ENCODE assay signal across 17 cellular contexts in the genomic region with DNA sequence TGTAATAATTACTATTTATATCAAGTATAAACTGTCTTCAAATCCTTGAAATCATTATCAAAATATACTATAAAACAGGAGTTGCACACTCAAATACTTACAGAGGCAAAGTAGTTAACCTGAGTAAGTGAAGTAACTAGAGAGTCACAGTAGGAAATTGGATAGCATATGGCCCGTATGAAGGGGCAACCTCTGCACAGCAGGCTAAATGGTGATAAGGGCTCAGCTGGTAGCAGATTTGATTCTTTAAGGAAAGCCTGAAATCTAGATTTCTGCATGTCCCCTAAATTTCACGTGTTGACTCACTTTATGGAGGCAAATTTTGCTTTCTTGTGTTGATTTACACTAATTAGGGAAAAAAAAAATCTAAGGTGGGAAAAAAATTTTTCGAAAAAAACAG. TPM values are rescaled to one million over a fixed set of nuclear protein-coding genes. Genes with fewer than 3 reads are reported as not detected.
DNase-seq lines count a peak whose midpoint lies in the region; ATAC-seq and TF ChIP-seq lines count a peak whose summit lies in the region.
"Had no signal": no experiment of that assay in that cellular context is flagged by ENCODE, and none has a peak within 500 bp of the region (broad histone marks: within the 10 kb centered on the region; RNA-seq: fewer than 3 reads in every experiment).

No MANE protein-coding gene starts in this region.

- no peaks in the 10 kb centered on the region for H3K9me3 ChIP-seq in HEK293 (ENCODE audit: control insufficient read depth, insufficient read depth, low read depth, low read length)

- intact Hi-C loops in left cardiac atrium (cut with DNase I): no loop called here

- DNase-seq in NCI-H524 (lab: John Stamatoyannopoulos, UW) (peak; percentile 5 to 51), NCI-H524 treated with DMSO at 0.1 percent for 48 hours (lab: John Stamatoyannopoulos, UW) (no peak), NCI-H69 (lab: John Stamatoyannopoulos, UW) (peak; percentile 72), left cardiac atrium (no peak), GM13976 (ENCODE audit: low spot score) (no peak), NCI-H1436 (lab: John Stamatoyannopoulos, UW) (no peak)
- DNase-seq: ACHN; CD4-positive, alpha-beta memory T cell; DND-41; GDM1; HCEC 1CT; IMR-90; KBM-7 had no signal

- H3K4me1 ChIP-seq in HEK293 (ENCODE audit: control insufficient read depth, insufficient read depth, low read length): no peaks in the 10 kb centered on the region

- CTCF ChIA-PET in HEK293 (lab: Yijun Ruan, JAX): no interaction called here

- no peak overlapping the region for H3K27ac ChIP-seq in HEK293 (ENCODE audit: extremely low read depth, low read depth, low read length)
- H3K27ac ChIP-seq: C4-2B had no signal

- no peak for ATAC-seq in left cardiac atrium

- no peak overlapping the region for H3K4me3 ChIP-seq in HEK293 (ENCODE audit: low read depth, low read length)

- TF ChIP-seq CTCF in HEK293 (tag by site-specific recombination; IDR thresholded peaks at IDR 0.05): no peak
- TF ChIP-seq CTCF in GM13976 (IDR thresholded peaks at IDR 0.05; ENCODE audit: borderline replicate concordance, control extremely low read depth, extremely low read depth, insufficient read depth, missing control alignments): no peak

- no peaks in the 10 kb centered on the region for H3K36me3 ChIP-seq in HEK293 (ENCODE audit: control insufficient read depth in 2 of 2, insufficient read depth in 1 of 2, low read length in 2 of 2)

- in situ Hi-C loops in GM13976 (cut with MboI; ENCODE audit: low sequenced_read_pairs, unreplicated experiment): no loop called here

- POLR2A ChIA-PET in HEK293 (lab: Yijun Ruan, JAX): no interaction called here

TF ChIP-seq in HEK293, 187 proteins besides CTCF, POLR2A, EP300 and RAD21:
- TF ChIP-seq, protein P1, sequence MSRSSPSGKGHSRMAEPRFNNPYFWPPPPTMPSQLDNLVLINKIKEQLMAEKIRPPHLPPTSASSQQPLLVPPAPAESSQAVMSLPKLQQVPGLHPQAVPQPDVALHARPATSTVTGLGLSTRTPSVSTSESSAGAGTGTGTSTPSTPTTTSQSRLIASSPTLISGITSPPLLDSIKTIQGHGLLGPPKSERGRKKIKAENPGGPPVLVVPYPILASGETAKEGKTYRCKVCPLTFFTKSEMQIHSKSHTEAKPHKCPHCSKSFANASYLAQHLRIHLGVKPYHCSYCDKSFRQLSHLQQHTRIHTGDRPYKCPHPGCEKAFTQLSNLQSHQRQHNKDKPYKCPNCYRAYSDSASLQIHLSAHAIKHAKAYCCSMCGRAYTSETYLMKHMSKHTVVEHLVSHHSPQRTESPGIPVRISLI (tag by site-specific recombination; IDR thresholded peaks at IDR 0.05): peak; percentile 33; the same call in 1 of the 2 replicates
- TF ChIP-seq ZNF701 (tag by site-specific recombination; IDR thresholded peaks at IDR 0.05) (no peak), TRIM28 (IDR thresholded peaks at IDR 0.05; ENCODE audit: borderline replicate concordance, low read length) (no peak), KLF10 (tag by site-specific recombination; IDR thresholded peaks at IDR 0.05) (no peak), ZNF112 (tag by site-specific recombination; IDR thresholded peaks at IDR 0.05) (no peak), ZBTB8A (tag by site-specific recombination; IDR thresholded peaks at IDR 0.05) (peak; percentile 20; the same call in 1 of the 2 replicates), ZIC2 (tag by site-specific recombination; IDR thresholded peaks at IDR 0.05) (peak; percentile 61), OSR2 (tag by site-specific recombination; IDR thresholded peaks at IDR 0.05) (peak; percentile 77), ZNF140 (tag by site-specific recombination; IDR thresholded peaks at IDR 0.05) (no peak), ZNF157 (tag by site-specific recombination; IDR thresholded peaks at IDR 0.05) (no peak), KLF16 (tag by site-specific recombination; IDR thresholded peaks at IDR 0.05) (no peak), ZNF555 (tag by site-specific recombination; conservative IDR thresholded peaks at IDR 0.05) (no peak), GFI1B (tag by site-specific recombination; IDR thresholded peaks at IDR 0.05) (no peak)
- TF ChIP-seq, protein P2, sequence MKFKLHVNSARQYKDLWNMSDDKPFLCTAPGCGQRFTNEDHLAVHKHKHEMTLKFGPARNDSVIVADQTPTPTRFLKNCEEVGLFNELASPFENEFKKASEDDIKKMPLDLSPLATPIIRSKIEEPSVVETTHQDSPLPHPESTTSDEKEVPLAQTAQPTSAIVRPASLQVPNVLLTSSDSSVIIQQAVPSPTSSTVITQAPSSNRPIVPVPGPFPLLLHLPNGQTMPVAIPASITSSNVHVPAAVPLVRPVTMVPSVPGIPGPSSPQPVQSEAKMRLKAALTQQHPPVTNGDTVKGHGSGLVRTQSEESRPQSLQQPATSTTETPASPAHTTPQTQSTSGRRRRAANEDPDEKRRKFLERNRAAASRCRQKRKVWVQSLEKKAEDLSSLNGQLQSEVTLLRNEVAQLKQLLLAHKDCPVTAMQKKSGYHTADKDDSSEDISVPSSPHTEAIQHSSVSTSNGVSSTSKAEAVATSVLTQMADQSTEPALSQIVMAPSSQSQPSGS (tag by site-specific recombination; IDR thresholded peaks at IDR 0.05; ENCODE audit: low read depth): no peak
- TF ChIP-seq, protein P3, sequence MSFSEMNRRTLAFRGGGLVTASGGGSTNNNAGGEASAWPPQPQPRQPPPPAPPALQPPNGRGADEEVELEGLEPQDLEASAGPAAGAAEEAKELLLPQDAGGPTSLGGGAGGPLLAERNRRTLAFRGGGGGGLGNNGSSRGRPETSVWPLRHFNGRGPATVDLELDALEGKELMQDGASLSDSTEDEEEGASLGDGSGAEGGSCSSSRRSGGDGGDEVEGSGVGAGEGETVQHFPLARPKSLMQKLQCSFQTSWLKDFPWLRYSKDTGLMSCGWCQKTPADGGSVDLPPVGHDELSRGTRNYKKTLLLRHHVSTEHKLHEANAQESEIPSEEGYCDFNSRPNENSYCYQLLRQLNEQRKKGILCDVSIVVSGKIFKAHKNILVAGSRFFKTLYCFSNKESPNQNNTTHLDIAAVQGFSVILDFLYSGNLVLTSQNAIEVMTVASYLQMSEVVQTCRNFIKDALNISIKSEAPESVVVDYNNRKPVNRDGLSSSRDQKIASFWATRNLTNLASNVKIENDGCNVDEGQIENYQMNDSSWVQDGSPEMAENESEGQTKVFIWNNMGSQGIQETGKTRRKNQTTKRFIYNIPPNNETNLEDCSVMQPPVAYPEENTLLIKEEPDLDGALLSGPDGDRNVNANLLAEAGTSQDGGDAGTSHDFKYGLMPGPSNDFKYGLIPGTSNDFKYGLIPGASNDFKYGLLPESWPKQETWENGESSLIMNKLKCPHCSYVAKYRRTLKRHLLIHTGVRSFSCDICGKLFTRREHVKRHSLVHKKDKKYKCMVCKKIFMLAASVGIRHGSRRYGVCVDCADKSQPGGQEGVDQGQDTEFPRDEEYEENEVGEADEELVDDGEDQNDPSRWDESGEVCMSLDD (tag by site-specific recombination; IDR thresholded peaks at IDR 0.05): no peak
- TF ChIP-seq, protein P4, sequence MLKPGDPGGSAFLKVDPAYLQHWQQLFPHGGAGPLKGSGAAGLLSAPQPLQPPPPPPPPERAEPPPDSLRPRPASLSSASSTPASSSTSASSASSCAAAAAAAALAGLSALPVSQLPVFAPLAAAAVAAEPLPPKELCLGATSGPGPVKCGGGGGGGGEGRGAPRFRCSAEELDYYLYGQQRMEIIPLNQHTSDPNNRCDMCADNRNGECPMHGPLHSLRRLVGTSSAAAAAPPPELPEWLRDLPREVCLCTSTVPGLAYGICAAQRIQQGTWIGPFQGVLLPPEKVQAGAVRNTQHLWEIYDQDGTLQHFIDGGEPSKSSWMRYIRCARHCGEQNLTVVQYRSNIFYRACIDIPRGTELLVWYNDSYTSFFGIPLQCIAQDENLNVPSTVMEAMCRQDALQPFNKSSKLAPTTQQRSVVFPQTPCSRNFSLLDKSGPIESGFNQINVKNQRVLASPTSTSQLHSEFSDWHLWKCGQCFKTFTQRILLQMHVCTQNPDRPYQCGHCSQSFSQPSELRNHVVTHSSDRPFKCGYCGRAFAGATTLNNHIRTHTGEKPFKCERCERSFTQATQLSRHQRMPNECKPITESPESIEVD (tag by site-specific recombination; IDR thresholded peaks at IDR 0.05): peak; percentile 54
- TF ChIP-seq, protein P5, sequence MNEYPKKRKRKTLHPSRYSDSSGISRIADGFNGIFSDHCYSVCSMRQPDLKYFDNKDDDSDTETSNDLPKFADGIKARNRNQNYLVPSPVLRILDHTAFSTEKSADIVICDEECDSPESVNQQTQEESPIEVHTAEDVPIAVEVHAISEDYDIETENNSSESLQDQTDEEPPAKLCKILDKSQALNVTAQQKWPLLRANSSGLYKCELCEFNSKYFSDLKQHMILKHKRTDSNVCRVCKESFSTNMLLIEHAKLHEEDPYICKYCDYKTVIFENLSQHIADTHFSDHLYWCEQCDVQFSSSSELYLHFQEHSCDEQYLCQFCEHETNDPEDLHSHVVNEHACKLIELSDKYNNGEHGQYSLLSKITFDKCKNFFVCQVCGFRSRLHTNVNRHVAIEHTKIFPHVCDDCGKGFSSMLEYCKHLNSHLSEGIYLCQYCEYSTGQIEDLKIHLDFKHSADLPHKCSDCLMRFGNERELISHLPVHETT (tag by site-specific recombination; IDR thresholded peaks at IDR 0.05): no peak

RNA-seq across cellular contexts. Expression of a gene that starts 46.4 kb away (rescaled TPM):
- not detected for total RNA-seq in left cardiac atrium
- total RNA-seq: A172; CD4-positive, alpha-beta memory T cell; H1; IMR-90 had no signal

Comparison
In these comparisons a context has a peak if more than half of its experiments do, and no peak if none do; other contexts are left out.
1. DNase-seq: peak in NCI-H524 (2 of 2) and NCI-H69 (single experiment); none in NCI-H524 treated with DMSO at 0.1 percent for 48 hours (single experiment), left cardiac atrium (single experiment), GM13976 (single experiment) and NCI-H1436 (single experiment).